ENCODE assay signal across 11 cellular contexts in the genomic region with DNA sequence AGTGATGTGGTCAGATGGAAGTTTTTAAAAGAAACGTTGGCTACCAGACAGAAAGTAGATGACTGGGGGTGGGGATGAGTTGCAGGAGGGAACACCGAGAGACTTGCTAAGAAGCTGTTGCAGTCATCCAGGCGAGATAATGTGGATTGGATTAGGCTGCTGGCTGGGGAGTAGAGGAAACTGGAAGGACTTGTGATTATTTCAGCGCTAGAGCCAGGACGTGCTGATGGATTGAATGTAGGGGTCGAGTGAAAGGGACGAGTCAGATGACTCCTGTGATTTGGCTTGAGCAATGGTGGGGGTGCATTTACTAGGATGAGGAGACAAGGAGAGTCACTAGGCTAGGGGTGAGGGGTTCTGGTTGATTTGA.
DNase-seq lines count a peak whose midpoint lies in the region; ATAC-seq lines count a peak whose summit lies in the region.
"Had no signal": no experiment of that assay in that cellular context is flagged by ENCODE, and none has a peak within 500 bp of the region (broad histone marks: within the 10 kb centered on the region; RNA-seq: fewer than 3 reads in every experiment).

No MANE protein-coding gene starts in this region.

- ATAC-seq in left ventricle myocardium superior (peak; percentile 87), HG03432 (IDR thresholded peaks at IDR 0.05; ENCODE audit: unreplicated experiment) (no peak)

- intact Hi-C loops in left ventricle myocardium superior (cut with micrococcal nuclease): no loop called here

- H3K4me3 ChIP-seq in skeletal muscle cell (ENCODE audit: low read depth, low read length): no peak overlapping the region

- DNase-seq in GM03348 (ENCODE audit: low spot score) (peak; percentile 75), astrocyte of the hippocampus (ENCODE audit: low read depth, low spot score) (peak; percentile 45), left ventricle myocardium superior (peak; percentile 46), skeletal muscle cell (ENCODE audit: low read depth) (peak; percentile 87), T1000 (lab: John Stamatoyannopoulos, UW) (no peak), EL (no peak)
- DNase-seq in stimulated activated CD4-positive, alpha-beta T cell treated with anti-CD3 and anti-CD28 coated beads, Interleukin-2, amount 100 ng/mL, for 24 hours: no peak
- DNase-seq: activated CD4-positive, alpha-beta T cell treated with anti-CD3 and anti-CD28 coated beads, Interleukin-2, amount 50 U/mL, for 4 hours; NCI-H1417 treated with DMSO at 0.1 percent for 48 hours; SHP77 treated with DMSO at 0.1 percent for 48 hours had no signal

Comparison
In these comparisons a context has a peak if more than half of its experiments do, and no peak if none do; other contexts are left out.
1. DNase-seq: peak in GM03348 (single experiment), astrocyte of the hippocampus (single experiment), left ventricle myocardium superior (single experiment) and skeletal muscle cell (single experiment); none in stimulated activated CD4-positive, alpha-beta T cell treated with anti-CD3 and anti-CD28 coated beads, Interleukin-2, amount 100 ng/mL, for 24 hours (0 of 2), T1000 (single experiment) and EL (single experiment).